Comparison of ENCODE assay signal across 1 cellular context in genomic region chr5:16952968-16953671, GRCh38.
TF ChIP-seq lines count a peak whose summit lies in the region.

No MANE protein-coding gene starts in this region.

TF ChIP-seq in IMR-90, 13 proteins besides CTCF, POLR2A, EP300 and RAD21 (continued from another document):
- TF ChIP-seq USF2 (IDR thresholded peaks at IDR 0.05; ENCODE audit: low read depth, low read length), result no peak
TF ChIP-seq in IMR-90: peak in this region for 0.
